30 cellular contexts compared by ENCODE assay signal in genomic region chr10:72879245-72879644, GRCh38. TPM values are rescaled to one million over a fixed set of nuclear protein-coding genes. Genes with fewer than 3 reads are reported as not detected.
"Had no signal": no experiment of that assay in that cellular context is flagged by ENCODE, and none has a peak within 500 bp of the region (broad histone marks: within the 10 kb centered on the region; RNA-seq: fewer than 3 reads in every experiment).

No MANE protein-coding gene starts in this region.

- FAIRE-seq: colon, islet of Langerhans, keratinocyte had no signal

- DNase-seq: dermis blood vessel endothelial cell; dorsolateral prefrontal cortex; effector CD4-positive, alpha-beta T cell; effector memory CD4-positive, alpha-beta T cell; erythroblast; esophagus squamous epithelium; foreskin fibroblast; foreskin melanocyte; gastrocnemius medialis; glutamatergic neuron; head of caudate nucleus; heart right ventricle; hippocampal formation; left cardiac atrium; left lung; left ventricle myocardium superior; lower lobe of right lung; mesenchymal stem cell; mucosa of descending colon; naive B cell had no signal

- ATAC-seq: esophagus mucosa, gastrocnemius medialis, heart right ventricle, left cardiac atrium, left lung, left ventricle myocardium superior, lower lobe of right lung, mucosa of descending colon had no signal

- H3K27me3 ChIP-seq: dorsolateral prefrontal cortex, esophagus squamous epithelium, gastrocnemius medialis, heart right ventricle, left lung had no signal

- H3K4me1 ChIP-seq: esophagus squamous epithelium, gastrocnemius medialis, heart right ventricle, left lung, lower lobe of right lung had no signal

- H3K9me3 ChIP-seq: esophagus squamous epithelium, gastrocnemius medialis, heart right ventricle, left lung, lower lobe of right lung, mucosa of descending colon had no signal

- H3K4me3 ChIP-seq: coronary artery, dorsolateral prefrontal cortex, esophagus squamous epithelium, gastrocnemius medialis, heart right ventricle, left lung, lower lobe of right lung, mucosa of descending colon had no signal

- H3K27ac ChIP-seq: coronary artery, dorsolateral prefrontal cortex, epithelial cell of prostate, esophagus squamous epithelium, gastrocnemius medialis, heart right ventricle, left lung, lower lobe of right lung had no signal

RNA-seq across cellular contexts. Expression of gene OIT3, which starts 14.3 kb away (rescaled TPM):
- total RNA-seq: esophagus mucosa, esophagus squamous epithelium, glomerular endothelial cell, kidney epithelial cell, left ventricle myocardium superior, lower leg skin, mesenteric fat pad had no signal
